Comparison of ENCODE assay signal across 1 cellular context in the genomic region with DNA sequence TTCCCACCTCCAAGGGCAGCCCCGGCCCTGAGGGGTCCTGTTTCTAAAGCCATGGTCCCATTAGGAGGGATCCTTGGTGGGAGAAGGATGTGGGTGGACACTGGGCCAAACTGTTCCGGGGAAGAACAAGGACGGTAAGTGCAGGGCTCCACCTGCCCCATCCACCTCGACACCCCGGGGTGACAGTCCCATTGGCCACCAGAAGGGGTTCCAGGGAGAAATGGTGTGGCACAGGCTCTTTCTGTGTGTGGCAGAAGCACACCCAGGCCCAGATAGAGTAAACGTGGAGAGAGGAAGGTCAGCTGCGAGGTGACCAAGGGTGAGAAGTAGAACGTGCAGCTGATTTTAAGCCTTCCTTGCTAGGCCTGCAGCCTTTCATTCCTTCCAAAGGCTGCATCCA.
TF ChIP-seq lines count a peak whose summit lies in the region.

No MANE protein-coding gene starts in this region.

TF ChIP-seq in A549, 52 proteins besides CTCF, POLR2A, EP300 and RAD21:
- TF ChIP-seq FOSL2 (IDR thresholded peaks at IDR 0.05), result no peak
- no peak for TF ChIP-seq FOSL2 (CRISPR knock-in tag; IDR thresholded peaks at IDR 0.05)
- no peak for TF ChIP-seq KDM1A (IDR thresholded peaks at IDR 0.05; ENCODE audit: low read depth)
- TF ChIP-seq HOXB13 (CRISPR knock-in tag; IDR thresholded peaks at IDR 0.05; ENCODE audit: low read depth), result no peak
- no peak for TF ChIP-seq NPAS2 (CRISPR knock-in tag; IDR thresholded peaks at IDR 0.05; ENCODE audit: borderline replicate concordance)
- TF ChIP-seq, protein P1, sequence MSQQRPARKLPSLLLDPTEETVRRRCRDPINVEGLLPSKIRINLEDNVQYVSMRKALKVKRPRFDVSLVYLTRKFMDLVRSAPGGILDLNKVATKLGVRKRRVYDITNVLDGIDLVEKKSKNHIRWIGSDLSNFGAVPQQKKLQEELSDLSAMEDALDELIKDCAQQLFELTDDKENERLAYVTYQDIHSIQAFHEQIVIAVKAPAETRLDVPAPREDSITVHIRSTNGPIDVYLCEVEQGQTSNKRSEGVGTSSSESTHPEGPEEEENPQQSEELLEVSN (IDR thresholded peaks at IDR 0.05; ENCODE audit: borderline replicate concordance, low read depth), result no peak
- no peak for TF ChIP-seq POLR2AphosphoS2 (conservative IDR thresholded peaks at IDR 0.05; ENCODE audit: low read length)
- no peak for TF ChIP-seq SMC3 (IDR thresholded peaks at IDR 0.05)
TF ChIP-seq in A549: peak in this region for 0.
